In the genomic region with DNA sequence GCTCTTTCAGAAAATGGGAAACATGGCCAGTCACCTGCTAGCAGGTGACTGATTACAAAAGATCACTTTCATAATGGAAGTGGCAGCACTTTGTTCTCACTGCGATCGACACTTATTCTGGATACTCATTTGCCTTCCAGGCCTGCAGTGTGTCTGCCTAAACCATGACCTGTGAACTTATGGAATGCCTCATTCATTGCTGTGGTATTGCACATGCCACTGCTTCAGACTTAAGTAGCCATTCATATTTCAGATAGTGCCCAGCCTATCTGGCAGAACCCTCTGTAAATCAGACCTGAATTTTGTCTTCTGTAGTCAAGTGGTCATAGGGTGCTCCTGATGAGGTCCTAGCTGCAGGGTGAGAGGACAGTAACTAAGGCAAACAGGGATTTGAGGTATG, we compare ENCODE assay signal across 23 cellular contexts. TPM values are rescaled to one million over a fixed set of nuclear protein-coding genes. Genes with fewer than 3 reads are reported as not detected.
DNase-seq lines count a peak whose midpoint lies in the region; ATAC-seq, FAIRE-seq and TF ChIP-seq lines count a peak whose summit lies in the region.
"Had no signal": no experiment of that assay in that cellular context is flagged by ENCODE, and none has a peak within 500 bp of the region (broad histone marks: within the 10 kb centered on the region; RNA-seq: fewer than 3 reads in every experiment).

No MANE protein-coding gene starts in this region.

- peaks cover 11% of the 10 kb centered on the region for H3K4me1 ChIP-seq in HepG2 (ENCODE audit: insufficient read depth, low read length)
- H3K4me1 ChIP-seq in right lobe of liver, result no peaks in the 10 kb centered on the region
- no peaks in the 10 kb centered on the region for H3K4me1 ChIP-seq in upper lobe of right lung
- H3K4me1 ChIP-seq: transverse colon had no signal

- WGBS in HepG2 (ENCODE audit: low lambda C conversion rate), result 0% methylated on average over 2 of the region's 2 CpGs
- 73% methylated on average over 2 of the region's 2 CpGs for WGBS in right lobe of liver (ENCODE audit: insufficient coverage, low coverage, low lambda C conversion rate, missing lambda C conversion rate)

- no peak overlapping the region for H3K4me2 ChIP-seq in HepG2 (ENCODE audit: low read depth, low read length)
- H3K4me2 ChIP-seq: KMS-11 had no signal

- TF ChIP-seq CTCF in HepG2 (CRISPR knock-in tag; IDR thresholded peaks at IDR 0.05), result no peak
- no peak for TF ChIP-seq CTCF in right lobe of liver (IDR thresholded peaks at IDR 0.05)
- no peak for TF ChIP-seq CTCF in fibroblast of villous mesenchyme (IDR thresholded peaks at IDR 0.05; ENCODE audit: insufficient read depth, low read depth, low read length)
- TF ChIP-seq CTCF in upper lobe of right lung (IDR thresholded peaks at IDR 0.05), result no peak

- H2AFZ ChIP-seq in HepG2 (ENCODE audit: low read length), result no peak overlapping the region

- no peak overlapping the region for H3K9ac ChIP-seq in HepG2 (ENCODE audit: insufficient read depth, low read depth, low read length)
- H3K9ac ChIP-seq: KMS-11 had no signal

- H3K9me3 ChIP-seq in HepG2 (ENCODE audit: low read length), result peaks cover 9% of the 10 kb centered on the region; the same call in 1 of the 2 replicates
- no peaks in the 10 kb centered on the region for H3K9me3 ChIP-seq in right lobe of liver
- no peaks in the 10 kb centered on the region for H3K9me3 ChIP-seq in upper lobe of right lung

- intact Hi-C loops in HepG2 (cut with micrococcal nuclease; ENCODE audit: unreplicated experiment), result no loop called here
- intact Hi-C loops in right lobe of liver (cut with DNase I), result no loop called here
- intact Hi-C loops in upper lobe of right lung (cut with DNase I), result no loop called here

- BruUV-seq in HepG2 (replicated peaks; lab: Mats Ljungman, UMichigan), result no TSS peak

- no peak for TF ChIP-seq RAD21 in HepG2 (CRISPR knock-in tag; IDR thresholded peaks at IDR 0.05)

- H3K4me3 ChIP-seq in HepG2 (replicated peaks in 1 of 3; ENCODE audit: insufficient read depth in 1 of 3, low read depth in 2 of 3, low read length in 3 of 3) (no peak overlapping the region), right lobe of liver (no peak overlapping the region), fibroblast of villous mesenchyme (ENCODE audit: low read depth, low read length) (no peak overlapping the region), upper lobe of right lung (no peak overlapping the region)
- H3K4me3 ChIP-seq: esophagus squamous epithelium, transverse colon had no signal

- peak; percentile 66 for ATAC-seq in HepG2
- no peak for ATAC-seq in right lobe of liver
- ATAC-seq in upper lobe of right lung, result peak; percentile 40
- ATAC-seq in HG02870 (IDR thresholded peaks at IDR 0.05; ENCODE audit: unreplicated experiment), result no peak
- ATAC-seq: activated CD8-positive, alpha-beta memory T cell treated with anti-CD3 and anti-CD28 coated beads, Interleukin-2, amount 10 ng/mL, durations not matched to agents 7 days and 5 days; activated T-helper 17 cell treated with anti-CD3 and anti-CD28 coated beads, Interleukin-2, amount 50 U/mL, for 72 hours; sciatic nerve; stimulated activated naive CD8-positive, alpha-beta T cell treated with anti-CD3 and anti-CD28 coated beads, Interleukin-15, Interleukin-2, amounts not matched to agents 100 U/mL and 50 U/mL, for 24 hours had no signal

- POLR2A ChIA-PET in HepG2 (lab: Yijun Ruan, JAX), result no interaction called here

- TF ChIP-seq POLR2A in HepG2 (IDR thresholded peaks at IDR 0.05; ENCODE audit: insufficient read depth in 1 of 2, low read depth in 2 of 2, low read length in 2 of 2) (no peak), right lobe of liver (IDR thresholded peaks at IDR 0.05) (no peak)

- no peak for FAIRE-seq in HepG2 (lab: Jason Lieb, UNC)

- TF ChIP-seq EP300 in HepG2 (IDR thresholded peaks at IDR 0.05; ENCODE audit: low read depth in 2 of 2, low read length in 2 of 2), result no peak
- no peak for TF ChIP-seq EP300 in HepG2 (CRISPR knock-in tag; IDR thresholded peaks at IDR 0.05; ENCODE audit: borderline replicate concordance)

- H3K79me2 ChIP-seq in HepG2 (ENCODE audit: insufficient read depth, low read length), result no peaks in the 10 kb centered on the region

- H4K20me1 ChIP-seq in HepG2 (ENCODE audit: insufficient read depth, low read length), result no peaks in the 10 kb centered on the region

- H3K36me3 ChIP-seq in HepG2 (replicated peaks in 1 of 2; ENCODE audit: control insufficient read depth in 1 of 2, insufficient read depth in 2 of 2, low read length in 2 of 2), result no peaks in the 10 kb centered on the region
- no peaks in the 10 kb centered on the region for H3K36me3 ChIP-seq in right lobe of liver
- H3K36me3 ChIP-seq in upper lobe of right lung, result no peaks in the 10 kb centered on the region
- H3K36me3 ChIP-seq: esophagus squamous epithelium, transverse colon had no signal

- H3K27me3 ChIP-seq in HepG2 (ENCODE audit: control insufficient read depth in 1 of 2, insufficient read depth in 2 of 2, low read length in 2 of 2) (peaks cover 0 to 1% of the 10 kb centered on the region in 2 experiments; a peak in 1 of 5 replicates), right lobe of liver (no peaks in the 10 kb centered on the region), upper lobe of right lung (no peaks in the 10 kb centered on the region)
- H3K27me3 ChIP-seq: esophagus squamous epithelium, transverse colon had no signal

- CTCF ChIA-PET in HepG2 (lab: Yijun Ruan, JAX; ENCODE audit: low intra/inter-chr PET ratio, low total read pairs), result no interaction called here

- in situ Hi-C loops in HepG2 (cut with HindIII; ENCODE audit: extremely low pct_ligation_motif_present, low pct_unique_long_range_greater_than_20kb), result no loop called here

- DNase-seq in HepG2 (ENCODE audit: low spot score) (no peak), right lobe of liver (no peak), astrocyte of the hippocampus (ENCODE audit: low read depth, low spot score) (peak; percentile 60), fibroblast of villous mesenchyme (ENCODE audit: low read depth) (peak; percentile 65), upper lobe of right lung (no peak), UCSD-AML1 (lab: John Stamatoyannopoulos, UW; ENCODE audit: unreplicated experiment) (no peak), NCI-H526 treated with DMSO at 0.1 percent for 48 hours (lab: John Stamatoyannopoulos, UW) (no peak)
- DNase-seq: activated CD4-positive, CD25-positive, alpha-beta regulatory T cell treated with anti-CD3 and anti-CD28 coated beads, Interleukin-2, amount 50 U/mL, for 72 hours; activated CD8-positive, alpha-beta memory T cell treated with anti-CD3 and anti-CD28 coated beads, Interleukin-2, amount 10 ng/mL, durations not matched to agents 7 days and 5 days; CD4-positive, CD25-positive, alpha-beta regulatory T cell; central memory CD4-positive, alpha-beta T cell; effector CD4-positive, alpha-beta T cell; esophagus squamous epithelium; NCI-H1092 treated with DMSO at 0.1 percent for 48 hours; NCI-H748 treated with DMSO at 0.1 percent for 48 hours; nucleus accumbens; stimulated activated CD4-positive, alpha-beta T cell treated with anti-CD3 and anti-CD28 coated beads, Interleukin-1b, Interleukin-23, amount 100 ng/mL, for 48 hours; stimulated activated naive CD8-positive, alpha-beta T cell treated with anti-CD3 and anti-CD28 coated beads, Interleukin-15, Interleukin-2, amounts not matched to agents 100 U/mL and 50 U/mL, for 24 hours; transverse colon had no signal

- H3K27ac ChIP-seq in HepG2 (ENCODE audit: extremely low read length, insufficient read depth, low read length) (no peak overlapping the region), right lobe of liver (no peak overlapping the region), upper lobe of right lung (no peak overlapping the region)
- H3K27ac ChIP-seq: esophagus squamous epithelium, KMS-11, transverse colon had no signal

TF ChIP-seq in HepG2, 621 proteins besides CTCF, POLR2A, EP300 and RAD21 (continues in another document):
- TF ChIP-seq, protein P1, sequence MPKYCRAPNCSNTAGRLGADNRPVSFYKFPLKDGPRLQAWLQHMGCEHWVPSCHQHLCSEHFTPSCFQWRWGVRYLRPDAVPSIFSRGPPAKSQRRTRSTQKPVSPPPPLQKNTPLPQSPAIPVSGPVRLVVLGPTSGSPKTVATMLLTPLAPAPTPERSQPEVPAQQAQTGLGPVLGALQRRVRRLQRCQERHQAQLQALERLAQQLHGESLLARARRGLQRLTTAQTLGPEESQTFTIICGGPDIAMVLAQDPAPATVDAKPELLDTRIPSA (CRISPR knock-in tag; IDR thresholded peaks at IDR 0.05; ENCODE audit: borderline replicate concordance), result no peak
- TF ChIP-seq DPF2 (CRISPR knock-in tag; IDR thresholded peaks at IDR 0.05; ENCODE audit: borderline replicate concordance, low read depth), result no peak
- no peak for TF ChIP-seq ZNF703 (CRISPR knock-in tag; IDR thresholded peaks at IDR 0.05; ENCODE audit: borderline replicate concordance)
- no peak for TF ChIP-seq ZFP41 (CRISPR knock-in tag; IDR thresholded peaks at IDR 0.05; ENCODE audit: borderline replicate concordance)

RNA-seq across cellular contexts. Expression of a gene that starts 23.3 kb away (rescaled TPM):
- total RNA-seq in HepG2 (2016; rRNA removed; fragmentation: Illumina TruSeq; extraction: Trizol) (120 and 205 TPM in 2 replicates), right lobe of liver (100 to 1,000 TPM; 105 to 125 (median 114) TPM), fibroblast of villous mesenchyme (8.7 and 16.8 TPM in 2 replicates), upper lobe of right lung (64.6 TPM)
- total RNA-seq in HepG2 (2016; cell fraction: cytosol; rRNA removed; fragmentation: Illumina TruSeq; extraction: Trizol; ENCODE audit: low read depth), result 66.9 and 76.7 TPM in 2 replicates
- 124 and 205 TPM in 2 replicates for total RNA-seq in HepG2 (2016; cell fraction: insoluble cytoplasmic fraction; rRNA removed; fragmentation: Illumina TruSeq; extraction: Trizol)
- 50.8 and 53.3 TPM in 2 replicates for total RNA-seq in HepG2 (2016; cell fraction: membrane; rRNA removed; fragmentation: Illumina TruSeq; extraction: Trizol)
- 168 and 186 TPM in 2 replicates for total RNA-seq in HepG2 (2016; cell fraction: nucleus; rRNA removed; fragmentation: Illumina TruSeq; extraction: Trizol)
- polyA plus RNA-seq in HepG2 (2011; rRNA removed), result 312 and 416 TPM in 2 replicates
- 312 and 476 TPM in 2 replicates for polyA plus RNA-seq in HepG2 (2011; cell fraction: cytosol; rRNA removed)
- 137 and 177 TPM in 2 replicates for polyA plus RNA-seq in HepG2 (2011; cell fraction: nucleus; rRNA removed)
- 293 and 426 TPM in 2 replicates for polyA plus RNA-seq in HepG2 (2012)
- polyA plus RNA-seq in HepG2 (2016; cell fraction: cytosol; fragmentation: Illumina TruSeq; extraction: Trizol; ENCODE audit: low read depth), result 57.8 and 59.6 TPM in 2 replicates
- 132 and 154 TPM in 2 replicates for polyA plus RNA-seq in HepG2 (2016; cell fraction: insoluble cytoplasmic fraction; fragmentation: Illumina TruSeq; extraction: Trizol; ENCODE audit: low read depth)
- 49.5 and 55.2 TPM in 2 replicates for polyA plus RNA-seq in HepG2 (2016; cell fraction: membrane; fragmentation: Illumina TruSeq; extraction: Trizol; ENCODE audit: low read depth)
- polyA plus RNA-seq in HepG2 (2016; cell fraction: nucleus; fragmentation: Illumina TruSeq; extraction: Trizol; ENCODE audit: insufficient read depth, low read depth), result 282 and 318 TPM in 2 replicates
- polyA minus RNA-seq in HepG2 (2011; rRNA and poly(A)+ RNA removed; ENCODE audit: low replicate concordance), result 18.4 and 54.7 TPM in 2 replicates
- 93.2 and 100 TPM in 2 replicates for polyA minus RNA-seq in HepG2 (2011; cell fraction: cytosol; rRNA and poly(A)+ RNA removed)
- 263 and 286 TPM in 2 replicates for polyA minus RNA-seq in HepG2 (2011; cell fraction: nucleus; rRNA and poly(A)+ RNA removed)

Comparison
In these comparisons a context has a peak if more than half of its experiments do, and no peak if none do; other contexts are left out.
1. ATAC-seq: peak in HepG2 (single experiment) and upper lobe of right lung (single experiment); none in right lobe of liver (0 of 4) and HG02870 (single experiment).
2. DNase-seq: peak in astrocyte of the hippocampus (single experiment) and fibroblast of villous mesenchyme (single experiment); none in HepG2 (single experiment), right lobe of liver (0 of 3), upper lobe of right lung (single experiment), UCSD-AML1 (single experiment) and NCI-H526 treated with DMSO at 0.1 percent for 48 hours (single experiment).